ENCODE assay signal across 8 cellular contexts in genomic region chr20:47356526-47357295, GRCh38. TPM values are rescaled to one million over a fixed set of nuclear protein-coding genes. Genes with fewer than 3 reads are reported as not detected.
DNase-seq lines count a peak whose midpoint lies in the region; ATAC-seq and TF ChIP-seq lines count a peak whose summit lies in the region.

ZMYND8 (minus strand) TSS chr20:47356699; CDS start chr20:47356670, 29 bp downstream.

- 6 to 7% (median 6%) methylated on average over 9 to 21 of the region's 21 CpGs for WGBS in adrenal gland, 4 donors

- TF ChIP-seq POLR2A in adrenal gland (IDR thresholded peaks at IDR 0.05) = peak in 1 of 2 donors; percentile 69

- H3K4me3 Mint-ChIP-seq in T-helper 17 cell (peak within 1 kb of the TSS; percentile 89), type B pancreatic cell (no peak within 1 kb of the TSS)

- H3K27me3 Mint-ChIP-seq in T-helper 17 cell (no peaks in the 10 kb centered on the region), type B pancreatic cell (no peaks in the 10 kb centered on the region)

- H3K27me3 ChIP-seq in adrenal gland = no peaks in the 10 kb centered on the region

- DNase-seq in GM03348 (ENCODE audit: low spot score) = peak; percentile 98
- peak; percentile 88 to 93 for DNase-seq in NCI-H1930 (lab: John Stamatoyannopoulos, UW)
- DNase-seq in T-helper 17 cell = peak; percentile 67 to 98 (median 93)
- peak; percentile 86 to 99 (median 91) for DNase-seq in adrenal gland
- DNase-seq in cardiac septum (ENCODE audit: low spot score) = peak; percentile 96
- peak; percentile 96 for DNase-seq in posterior vena cava (ENCODE audit: low spot score)
- DNase-seq in type B pancreatic cell (ENCODE audit: extremely low spot score, unreplicated experiment) = peak; percentile 96

- H3K36me3 ChIP-seq in adrenal gland (replicated peaks in 1 of 2) = no peaks in the 10 kb centered on the region

- TF ChIP-seq CTCF in adrenal gland (IDR thresholded peaks at IDR 0.05) (no peak), type B pancreatic cell (conservative IDR thresholded peaks at IDR 0.05) (no peak)

- H3K36me3 Mint-ChIP-seq in T-helper 17 cell (ENCODE audit: low read depth) (no peaks in the 10 kb centered on the region), type B pancreatic cell (no peaks in the 10 kb centered on the region)

- H3K4me1 Mint-ChIP-seq in T-helper 17 cell (peaks cover 58% of the 10 kb centered on the region), type B pancreatic cell (ENCODE audit: unreplicated experiment) (peaks cover 79% of the 10 kb centered on the region)

- ATAC-seq in HG02759 (IDR thresholded peaks at IDR 0.05; ENCODE audit: unreplicated experiment) = peak; percentile 52
- ATAC-seq in T-helper 17 cell = peak; percentile 91

- H3K9me3 ChIP-seq in T-helper 17 cell (ENCODE audit: control insufficient read depth, low read length, poor library complexity, severe bottlenecking) (no peaks in the 10 kb centered on the region), adrenal gland (replicated peaks in 1 of 3) (no peaks in the 10 kb centered on the region)

- H3K27ac Mint-ChIP-seq in T-helper 17 cell (peak within 1 kb of the TSS; percentile 97), type B pancreatic cell (no peak within 1 kb of the TSS)

- peak within 1 kb of the TSS; percentile 95 to 99 (median 98) for H3K27ac ChIP-seq in adrenal gland

- H3K9me3 Mint-ChIP-seq in type B pancreatic cell = no peaks in the 10 kb centered on the region

- H3K4me3 ChIP-seq in adrenal gland = peak within 1 kb of the TSS in 1 of 4 donors; percentile 49

- peaks cover 96 to 100% of the 10 kb centered on the region in 2 donors for H3K4me1 ChIP-seq in adrenal gland (replicated peaks in 1 of 2)

- intact Hi-C loops in adrenal gland (cut with DNase I) = loop anchor here in 1 of 2 donors (5.0 kb wide), 1 partner anchor 39 kb away; no protein-coding TSS in a partner anchor
- intact Hi-C loops in cardiac septum (cut with DNase I) = loop anchor here (5.0 kb wide), 1 partner anchor 79 kb away; no protein-coding TSS in a partner anchor
- intact Hi-C loops in posterior vena cava (cut with DNase I) = loop anchor here (2.0 to 5.0 kb wide), 2 partner anchors 36 to 39 kb away; no protein-coding TSS in a partner anchor

RNA-seq across cellular contexts. Expression of gene ZMYND8, which starts in this region (rescaled TPM):
- total RNA-seq in T-helper 17 cell (10 to 100 TPM; 42.7 to 50.3 TPM), adrenal gland (100 to 1,000 TPM in 2 of 8 donors, 10 to 100 TPM in 6; 58.4 to 116 (median 70.5) TPM), cardiac septum (25.7 TPM), posterior vena cava (10 to 100 TPM; 28.0 to 29.3 TPM), type B pancreatic cell (ENCODE audit: low replicate concordance) (38.9 and 58.9 TPM in 2 replicates)
- polyA plus RNA-seq in adrenal gland = 10 to 100 TPM; 37.0 to 83.9 (median 64.1) TPM
